In genomic region chr9:2036844-2037243, GRCh38 we compare ENCODE assay signal across 27 cellular contexts. TPM values are rescaled to one million over a fixed set of nuclear protein-coding genes. Genes with fewer than 3 reads are reported as not detected.
DNase-seq lines count a peak whose midpoint lies in the region; ATAC-seq, FAIRE-seq and TF ChIP-seq lines count a peak whose summit lies in the region.
"Had no signal": no experiment of that assay in that cellular context is flagged by ENCODE, and none has a peak within 500 bp of the region (broad histone marks: within the 10 kb centered on the region; RNA-seq: fewer than 3 reads in every experiment).

No MANE protein-coding gene starts in this region.

- H3K4me3 Mint-ChIP-seq in natural killer cell: no peak overlapping the region
- H3K4me3 Mint-ChIP-seq in natural killer cell treated with Interleukin-12 subunit alpha and Interleukin-12 subunit beta and Interleukin-15 and Interleukin-18, amount 100 ng/mL, for 72 hours: no peak overlapping the region
- H3K4me3 Mint-ChIP-seq: CD8-positive, alpha-beta memory T cell had no signal

- no peak overlapping the region for H3K4me3 ChIP-seq in IMR-90 (ENCODE audit: insufficient read depth, low read depth, low read length)
- H3K4me3 ChIP-seq: Peyer's patch had no signal

- H3K9ac ChIP-seq in IMR-90 (ENCODE audit: low read depth, low read length): no peak overlapping the region

- peaks cover 0 to 3% of the 10 kb centered on the region in 2 experiments; a peak in 2 of 4 replicates for H3K79me1 ChIP-seq in IMR-90 (ENCODE audit: low read depth in 1 of 2, low read length in 2 of 2)

- H3K4me1 ChIP-seq in IMR-90 (ENCODE audit: control insufficient read depth, insufficient read depth, low read length): no peaks in the 10 kb centered on the region

- H2AFZ ChIP-seq in IMR-90 (replicated peaks; ENCODE audit: low read length, poor library complexity): no peak overlapping the region

- no peaks in the 10 kb centered on the region for H3K9me3 ChIP-seq in IMR-90 (ENCODE audit: control insufficient read depth, insufficient read depth, low read length)
- H3K9me3 ChIP-seq: Peyer's patch had no signal

- no peak for DNase-seq in natural killer cell
- DNase-seq in natural killer cell treated with Interleukin-12 subunit alpha and Interleukin-12 subunit beta and Interleukin-15 and Interleukin-18, amount 100 ng/mL, for 72 hours (ENCODE audit: low spot score): no peak
- no peak for DNase-seq in IMR-90
- no peak for DNase-seq in NK-92 (lab: John Stamatoyannopoulos, UW; ENCODE audit: unreplicated experiment)
- DNase-seq: C1 segment of cervical spinal cord; Calu3; CD8-positive, alpha-beta memory T cell; DMS79 treated with DMSO at 0.1 percent for 48 hours; GF-D8; Karpas-422; NCI-H1092; NCI-H1436; NCI-H187; NCI-H2081 treated with DMSO at 0.1 percent for 48 hours; NCI-H2171; NCI-H226; NCI-H510A; NCI-H69; OCI-M1; Peyer's patch; SHP77 treated with DMSO at 0.1 percent for 48 hours had no signal

- H4K5ac ChIP-seq in IMR-90 (ENCODE audit: low read depth, low read length): no peak overlapping the region

- H3K4ac ChIP-seq in IMR-90 (ENCODE audit: low read depth, low read length): no peak overlapping the region

- H2BK20ac ChIP-seq in IMR-90 (ENCODE audit: low read depth, low read length): no peak overlapping the region

- peak; percentile 9 for FAIRE-seq in islet of Langerhans (lab: Jason Lieb, UNC)
- FAIRE-seq: GM19239 had no signal

- no peak overlapping the region for H2BK120ac ChIP-seq in IMR-90 (ENCODE audit: low read depth, low read length)

- CTCF ChIA-PET in IMR-90 (lab: Yijun Ruan, JAX): no interaction called here

- 60% methylated on average over 1 of the region's 4 CpGs; no CpG with 5 or more reads in 1 of the 2 experiments for WGBS in IMR-90 (ENCODE audit: extremely low coverage in 2 of 2, insufficient read length in 1 of 2), 2 experiments

- no peak overlapping the region for H3K23ac ChIP-seq in IMR-90 (ENCODE audit: low read depth, low read length)

- no peak overlapping the region for H3K27ac ChIP-seq in IMR-90 (ENCODE audit: insufficient read depth, low read length)
- H3K27ac ChIP-seq: HL-60, Peyer's patch had no signal

- H3K27me3 ChIP-seq in IMR-90 (ENCODE audit: control insufficient read depth, insufficient read depth, low read length): no peaks in the 10 kb centered on the region
- H3K27me3 ChIP-seq: Peyer's patch had no signal

- TF ChIP-seq RAD21 in IMR-90 (IDR thresholded peaks at IDR 0.05; ENCODE audit: low read length): no peak

- no peak overlapping the region for H4K91ac ChIP-seq in IMR-90 (ENCODE audit: insufficient read depth, low read depth, low read length)

- no peak overlapping the region for H2BK15ac ChIP-seq in IMR-90 (ENCODE audit: low read depth, low read length)

- H4K8ac ChIP-seq in IMR-90 (ENCODE audit: low read depth in 2 of 2, low read length in 2 of 2): no peak overlapping the region

- intact Hi-C loops in natural killer cell (cut with micrococcal nuclease) (no loop called here), IMR-90 (cut with micrococcal nuclease) (no loop called here)

- H4K20me1 ChIP-seq in IMR-90 (ENCODE audit: insufficient read depth, low read length): no peaks in the 10 kb centered on the region

- dilution Hi-C loops in IMR-90 (cut with HindIII; ENCODE audit: low sequenced_read_pairs, unreplicated experiment): no loop called here

- H3K27ac Mint-ChIP-seq in natural killer cell: peak overlapping the region; percentile 6 to 9
- peak overlapping the region in 1 of 2 donors; percentile 1 for H3K27ac Mint-ChIP-seq in natural killer cell treated with Interleukin-12 subunit alpha and Interleukin-12 subunit beta and Interleukin-15 and Interleukin-18, amount 100 ng/mL, for 72 hours

- no peaks in the 10 kb centered on the region for H3K9me1 ChIP-seq in IMR-90 (ENCODE audit: insufficient read depth, low read length)

- no peaks in the 10 kb centered on the region for H3K27me3 Mint-ChIP-seq in natural killer cell (ENCODE audit: low read depth in 2 of 2)
- H3K27me3 Mint-ChIP-seq in natural killer cell treated with Interleukin-12 subunit alpha and Interleukin-12 subunit beta and Interleukin-15 and Interleukin-18, amount 100 ng/mL, for 72 hours: no peaks in the 10 kb centered on the region
- H3K27me3 Mint-ChIP-seq: CD8-positive, alpha-beta memory T cell had no signal

- no TSS peak for BruUV-seq in IMR-90 (replicated peaks; lab: Mats Ljungman, UMichigan)

- in situ Hi-C loops in IMR-90 (cut with MboI; ENCODE audit: low sequenced_read_pairs): no loop called here

- ATAC-seq in natural killer cell (no peak), IMR-90 (ENCODE audit: low read depth) (peak; percentile 61), GM18511 (IDR thresholded peaks at IDR 0.05; ENCODE audit: unreplicated experiment) (no peak), HG02763 (IDR thresholded peaks at IDR 0.05; ENCODE audit: unreplicated experiment) (no peak)
- ATAC-seq in natural killer cell treated with Interleukin-12 subunit alpha and Interleukin-12 subunit beta and Interleukin-15 and Interleukin-18, amount 100 ng/mL, for 72 hours: no peak
- ATAC-seq: HCT116 had no signal

- H3K9me3 Mint-ChIP-seq in natural killer cell: no peaks in the 10 kb centered on the region
- no peaks in the 10 kb centered on the region for H3K9me3 Mint-ChIP-seq in natural killer cell treated with Interleukin-12 subunit alpha and Interleukin-12 subunit beta and Interleukin-15 and Interleukin-18, amount 100 ng/mL, for 72 hours
- H3K9me3 Mint-ChIP-seq: CD8-positive, alpha-beta memory T cell had no signal

- no peak overlapping the region for H3K14ac ChIP-seq in IMR-90 (replicated peaks; ENCODE audit: low read depth, low read length)

- H3K36me3 ChIP-seq in IMR-90 (ENCODE audit: control insufficient read depth, insufficient read depth, low read length): peaks cover 24% of the 10 kb centered on the region

- no peak overlapping the region for H3K56ac ChIP-seq in IMR-90 (ENCODE audit: extremely low read depth, insufficient read depth, low read length)

- POLR2A ChIA-PET in IMR-90 (lab: Charles Lee; ENCODE audit: unreplicated experiment): no interaction called here

- no peak overlapping the region for H3K18ac ChIP-seq in IMR-90 (ENCODE audit: low read depth, low read length)

- no peak overlapping the region for H2AK5ac ChIP-seq in IMR-90 (ENCODE audit: low read depth, low read length)

- TF ChIP-seq POLR2A in IMR-90 (IDR thresholded peaks at IDR 0.05; ENCODE audit: low read depth, low read length): no peak

- H2BK5ac ChIP-seq in IMR-90 (ENCODE audit: low read depth, low read length, poor library complexity, severe bottlenecking): no peak overlapping the region

- H3K4me1 Mint-ChIP-seq in natural killer cell: peaks cover 33 to 36% of the 10 kb centered on the region in 2 donors
- peaks cover 19 to 28% of the 10 kb centered on the region in 2 donors for H3K4me1 Mint-ChIP-seq in natural killer cell treated with Interleukin-12 subunit alpha and Interleukin-12 subunit beta and Interleukin-15 and Interleukin-18, amount 100 ng/mL, for 72 hours (ENCODE audit: low read depth in 2 of 2)

- H3K36me3 Mint-ChIP-seq in natural killer cell: peaks cover 17% of the 10 kb centered on the region
- H3K36me3 Mint-ChIP-seq in natural killer cell treated with Interleukin-12 subunit alpha and Interleukin-12 subunit beta and Interleukin-15 and Interleukin-18, amount 100 ng/mL, for 72 hours: peaks cover 38% of the 10 kb centered on the region

- H2AK9ac ChIP-seq in IMR-90 (replicated peaks; ENCODE audit: low read depth, low read length, poor library complexity): no peak overlapping the region

- TF ChIP-seq CTCF in natural killer cell (IDR thresholded peaks at IDR 0.05): no peak
- no peak for TF ChIP-seq CTCF in IMR-90 (conservative IDR thresholded peaks at IDR 0.05; ENCODE audit: low read depth, low read length)

- H3K4me2 ChIP-seq in IMR-90 (ENCODE audit: low read depth, low read length): no peak overlapping the region

TF ChIP-seq in IMR-90, 13 proteins besides CTCF, POLR2A, EP300 and RAD21 (continues in another document):
- TF ChIP-seq BHLHE40 (IDR thresholded peaks at IDR 0.05; ENCODE audit: low read depth, low read length): no peak
- TF ChIP-seq MAFK (IDR thresholded peaks at IDR 0.05; ENCODE audit: low read depth, low read length): no peak
- no peak for TF ChIP-seq CEBPB (IDR thresholded peaks at IDR 0.05; ENCODE audit: low read depth, low read length)
- TF ChIP-seq CHD1 (IDR thresholded peaks at IDR 0.05; ENCODE audit: low read depth, low read length): no peak
- no peak for TF ChIP-seq ELK1 (IDR thresholded peaks at IDR 0.05; ENCODE audit: borderline replicate concordance, low read depth, low read length)
- TF ChIP-seq FOS (IDR thresholded peaks at IDR 0.05; ENCODE audit: low read depth, low read length): no peak
- TF ChIP-seq USF2 (IDR thresholded peaks at IDR 0.05; ENCODE audit: low read depth, low read length): no peak
- TF ChIP-seq RCOR1 (IDR thresholded peaks at IDR 0.05; ENCODE audit: insufficient replicate concordance, low read length): no peak
- TF ChIP-seq NFE2L2 (IDR thresholded peaks at IDR 0.05; ENCODE audit: low read depth, low read length): no peak
- TF ChIP-seq MXI1 (IDR thresholded peaks at IDR 0.05; ENCODE audit: borderline replicate concordance, low read depth, low read length): no peak
- no peak for TF ChIP-seq MAZ (IDR thresholded peaks at IDR 0.05; ENCODE audit: borderline replicate concordance, low read depth, low read length)
- TF ChIP-seq SMC3 (IDR thresholded peaks at IDR 0.05; ENCODE audit: low read depth, low read length): no peak

RNA-seq across cellular contexts. Expression of gene SMARCA2, which starts 21.7 kb away (rescaled TPM):
- total RNA-seq in natural killer cell (100 to 1,000 TPM; 303 to 324 (median 308) TPM), IMR-90 (2012; rRNA removed) (26.7 and 29.2 TPM in 2 replicates)
- 100 to 1,000 TPM; 124 to 174 TPM for total RNA-seq in natural killer cell treated with Interleukin-12 subunit alpha and Interleukin-12 subunit beta and Interleukin-15 and Interleukin-18, amount 100 ng/mL, for 72 hours
- 25.3 and 26.5 TPM in 2 replicates for polyA plus RNA-seq in IMR-90 (2012; rRNA removed)
- polyA plus RNA-seq in IMR-90 (2012; cell fraction: cytosol; rRNA removed): 14.4 and 14.8 TPM in 2 replicates
- polyA plus RNA-seq in IMR-90 (2012; cell fraction: nucleus; rRNA removed; ENCODE audit: low replicate concordance): 19.4 and 48.0 TPM in 2 replicates
